In the genomic region with DNA sequence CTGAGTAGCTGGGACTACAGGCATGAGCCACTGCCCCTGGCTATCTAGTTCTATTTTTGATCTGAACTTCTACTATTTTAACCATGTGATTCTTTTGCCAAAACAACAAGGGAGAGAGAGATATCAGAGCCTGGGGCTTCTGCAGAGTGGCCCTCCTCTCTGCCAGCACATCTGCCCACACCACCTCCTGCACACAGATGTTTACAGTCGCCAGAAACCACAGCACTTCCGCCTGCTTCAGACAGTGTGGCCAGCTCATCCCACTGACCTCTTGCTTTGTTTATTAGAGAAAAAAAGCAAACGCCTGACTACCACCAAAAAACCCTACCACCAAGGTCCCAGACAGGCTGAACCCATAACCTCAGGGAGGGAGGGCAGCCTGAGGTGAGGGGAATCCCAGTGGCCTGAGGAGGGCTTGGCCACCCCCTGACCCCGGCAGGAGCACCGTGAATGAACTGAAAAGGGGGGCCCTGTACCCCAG, we compare ENCODE assay signal across 8 cellular contexts.
DNase-seq lines count a peak whose midpoint lies in the region; ATAC-seq and TF ChIP-seq lines count a peak whose summit lies in the region.

No MANE protein-coding gene starts in this region.

- ATAC-seq in GM18870 (IDR thresholded peaks at IDR 0.05; ENCODE audit: unreplicated experiment) (peak; percentile 83), HG02973 (IDR thresholded peaks at IDR 0.05; ENCODE audit: unreplicated experiment) (peak; percentile 84), natural killer cell (peak; percentile 56 to 78 (median 73))

- H3K4me1 Mint-ChIP-seq in natural killer cell: peaks cover 6 to 15% of the 10 kb centered on the region in 2 donors

- DNase-seq in UCSD-AML1 (lab: John Stamatoyannopoulos, UW; ENCODE audit: unreplicated experiment) (peak; percentile 61), natural killer cell (no peak), NCI-H748 (lab: John Stamatoyannopoulos, UW; ENCODE audit: unreplicated experiment) (no peak), NCI-H748 treated with DMSO at 0.1 percent for 48 hours (lab: John Stamatoyannopoulos, UW) (no peak), NCI-H1417 treated with DMSO at 0.1 percent for 48 hours (lab: John Stamatoyannopoulos, UW) (no peak)
- DNase-seq in activated naive CD4-positive, alpha-beta T cell treated with Interleukin-2 at 50 U/mL for 16 hours: no peak

- H3K4me3 Mint-ChIP-seq in natural killer cell: no peak overlapping the region

- peaks cover 9 to 14% of the 10 kb centered on the region in 2 donors for H3K27me3 Mint-ChIP-seq in natural killer cell (ENCODE audit: low read depth in 2 of 2)

- intact Hi-C loops in natural killer cell (cut with micrococcal nuclease): no loop called here

- no peak for TF ChIP-seq CTCF in natural killer cell (IDR thresholded peaks at IDR 0.05)

- H3K36me3 Mint-ChIP-seq in natural killer cell: no peaks in the 10 kb centered on the region

- peak overlapping the region; percentile 20 to 61 for H3K27ac Mint-ChIP-seq in natural killer cell

- H3K9me3 Mint-ChIP-seq in natural killer cell: no peaks in the 10 kb centered on the region
